11 cellular contexts compared by ENCODE assay signal in genomic region chr19:6774821-6775707, GRCh38. TPM values are rescaled to one million over a fixed set of nuclear protein-coding genes. Genes with fewer than 3 reads are reported as not detected.
DNase-seq lines count a peak whose midpoint lies in the region; ATAC-seq and FAIRE-seq lines count a peak whose summit lies in the region.
"Had no signal": no experiment of that assay in that cellular context is flagged by ENCODE, and none has a peak within 500 bp of the region (broad histone marks: within the 10 kb centered on the region; RNA-seq: fewer than 3 reads in every experiment).

No MANE protein-coding gene starts in this region.

- H3K4me1 Mint-ChIP-seq in T-helper 2 cell treated with Interferon-gamma antibody and Interleukin-4, amounts not matched to agents 5 μg/mL and 100 μg/mL, for 36 hours (ENCODE audit: low read depth) = peaks cover 38% of the 10 kb centered on the region

- no peak for DNase-seq in T-helper 2 cell treated with Interferon-gamma antibody and Interleukin-4, amounts not matched to agents 5 μg/mL and 100 μg/mL, for 36 hours (ENCODE audit: low spot score)
- DNase-seq in T-helper 2 cell = no peak
- peak; percentile 75 for DNase-seq in KBM-7
- DNase-seq in UCSD-AML1 (lab: John Stamatoyannopoulos, UW; ENCODE audit: unreplicated experiment) = peak; percentile 18
- peak; percentile 26 for DNase-seq in myocyte (ENCODE audit: low read depth)
- no peak for DNase-seq in HTR-8/SVneo (ENCODE audit: insufficient read length, low spot score)
- DNase-seq in sciatic nerve (ENCODE audit: low spot score) = no peak
- no peak for DNase-seq in NCI-H345 (lab: John Stamatoyannopoulos, UW)
- DNase-seq: activated CD4-positive, alpha-beta T cell treated with anti-CD3 and anti-CD28 coated beads, Interleukin-2, amount 50 U/mL, for 48 hours; brain microvascular endothelial cell had no signal

- peaks cover 12% of the 10 kb centered on the region for H3K9me3 Mint-ChIP-seq in T-helper 2 cell treated with Interferon-gamma antibody and Interleukin-4, amounts not matched to agents 5 μg/mL and 100 μg/mL, for 36 hours

- peak overlapping the region; percentile 69 for H3K4me3 Mint-ChIP-seq in T-helper 2 cell treated with Interferon-gamma antibody and Interleukin-4, amounts not matched to agents 5 μg/mL and 100 μg/mL, for 36 hours

- FAIRE-seq in HTR-8/SVneo (lab: Jason Lieb, UNC) = no peak

- in situ Hi-C loops in KBM-7 (cut with MboI; ENCODE audit: low pct_unique_long_range_greater_than_20kb, low sequenced_read_pairs) = no loop called here

- peaks cover 42% of the 10 kb centered on the region for H3K36me3 Mint-ChIP-seq in T-helper 2 cell treated with Interferon-gamma antibody and Interleukin-4, amounts not matched to agents 5 μg/mL and 100 μg/mL, for 36 hours (ENCODE audit: low read depth)

- H3K27me3 Mint-ChIP-seq in T-helper 2 cell treated with Interferon-gamma antibody and Interleukin-4, amounts not matched to agents 5 μg/mL and 100 μg/mL, for 36 hours (ENCODE audit: low read depth) = no peaks in the 10 kb centered on the region

- intact Hi-C loops in sciatic nerve (cut with DNase I) = no loop called here

- no peak for ATAC-seq in sciatic nerve

- peak overlapping the region; percentile 41 for H3K27ac Mint-ChIP-seq in T-helper 2 cell treated with Interferon-gamma antibody and Interleukin-4, amounts not matched to agents 5 μg/mL and 100 μg/mL, for 36 hours

RNA-seq across cellular contexts. Expression of gene VAV1, which starts 2.6 kb away (rescaled TPM):
- total RNA-seq in myocyte (not detected in 2 replicates), sciatic nerve (12.7 TPM)
- polyA plus RNA-seq in myocyte (2012) = not detected
- total RNA-seq: M059J had no signal

RNA-seq across cellular contexts. Expression of gene SH2D3A, which starts 7.8 kb away (rescaled TPM):
- not detected in 2 replicates for total RNA-seq in myocyte
- 0.53 TPM for polyA plus RNA-seq in myocyte (2012)
- 0.45 TPM for total RNA-seq in sciatic nerve
- total RNA-seq: M059J had no signal

RNA-seq across cellular contexts. Expression of gene TRIP10, which starts 35.6 kb away (rescaled TPM):
- total RNA-seq in myocyte (29.1 and 43.1 TPM in 2 replicates), sciatic nerve (131 TPM)
- polyA plus RNA-seq in myocyte (2012) = 46.1 TPM

RNA-seq across cellular contexts. Expression of gene GPR108, which starts 37.7 kb away (rescaled TPM):
- 32.0 and 36.8 TPM in 2 replicates for total RNA-seq in myocyte
- polyA plus RNA-seq in myocyte (2012) = 53.2 TPM
- total RNA-seq in sciatic nerve = 64.1 TPM

RNA-seq across cellular contexts. Expression of gene C3, which starts 54.6 kb away (rescaled TPM):
- total RNA-seq in myocyte (2.1 and 7.2 TPM in 2 replicates), sciatic nerve (971 TPM)
- 0.86 TPM for polyA plus RNA-seq in myocyte (2012)

Comparison
In these comparisons a context has a peak if more than half of its experiments do, and no peak if none do; other contexts are left out.
1. DNase-seq: peak in KBM-7 (single experiment), UCSD-AML1 (single experiment) and myocyte (single experiment); none in T-helper 2 cell treated with Interferon-gamma antibody and Interleukin-4, amounts not matched to agents 5 μg/mL and 100 μg/mL, for 36 hours (single experiment), T-helper 2 cell (0 of 5), HTR-8/SVneo (single experiment), sciatic nerve (single experiment) and NCI-H345 (single experiment).
2. RNA of gene VAV1, which starts 2.6 kb away (total RNA-seq): 12.7 TPM in sciatic nerve (single experiment); not detected in myocyte; every median in the first group is over 10 times any median in the second.